In the genomic region with DNA sequence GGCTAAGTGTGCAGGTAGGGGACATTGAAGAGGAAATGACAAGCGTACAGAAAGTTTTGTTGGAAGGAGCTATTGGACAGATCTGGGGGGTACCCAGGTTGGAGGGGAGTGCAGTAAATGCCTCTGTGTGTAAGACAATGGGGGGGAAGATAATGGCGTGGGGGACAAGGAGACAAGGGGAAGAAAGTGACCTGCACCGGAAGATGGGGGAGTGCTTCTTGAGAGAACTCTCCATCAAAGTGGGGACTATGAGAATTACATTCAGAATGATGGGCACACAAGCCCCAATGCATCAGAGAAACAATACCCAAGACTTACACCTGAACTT, we compare ENCODE assay signal across 11 cellular contexts.
DNase-seq lines count a peak whose midpoint lies in the region; ATAC-seq, FAIRE-seq and TF ChIP-seq lines count a peak whose summit lies in the region.
"Had no signal": no experiment of that assay in that cellular context is flagged by ENCODE, and none has a peak within 500 bp of the region (broad histone marks: within the 10 kb centered on the region; RNA-seq: fewer than 3 reads in every experiment).

No MANE protein-coding gene starts in this region.

- H3K36me3 ChIP-seq in skeletal muscle satellite cell (ENCODE audit: insufficient read depth, low read length) (no peaks in the 10 kb centered on the region), aorta (ENCODE audit: control insufficient read depth in 1 of 2, insufficient read depth in 2 of 2, low read length in 1 of 2) (no peaks in the 10 kb centered on the region)
- H3K36me3 ChIP-seq: pancreas had no signal

- no peak overlapping the region for H3K9ac ChIP-seq in skeletal muscle satellite cell (ENCODE audit: low read depth, low read length)

- no peak for ATAC-seq in HG02759 (IDR thresholded peaks at IDR 0.05; ENCODE audit: unreplicated experiment)
- ATAC-seq in aorta (ENCODE audit: low FRiP score), result no peak

- WGBS in aorta, 2 donors, result 75 to 80% methylated on average over 3 of the region's 3 CpGs

- H3K4me1 ChIP-seq in skeletal muscle satellite cell (ENCODE audit: control insufficient read depth, insufficient read depth, low read length), result no peaks in the 10 kb centered on the region
- H3K4me1 ChIP-seq in aorta (ENCODE audit: control insufficient read depth in 1 of 2, insufficient read depth in 2 of 2, low read length in 2 of 2), result no peaks in the 10 kb centered on the region
- H3K4me1 ChIP-seq: pancreas had no signal

- no peak for DNase-seq in GM12891 (ENCODE audit: insufficient read length, low spot score)
- DNase-seq in RPMI7951 (ENCODE audit: low read depth), result peak; percentile 12
- peak; percentile 5 for DNase-seq in fibroblast of peridontal ligament (ENCODE audit: extremely low read depth)
- DNase-seq in posterior vena cava (ENCODE audit: low spot score), result no peak
- DNase-seq in activated effector memory CD4-positive, alpha-beta T cell treated with Interleukin-2 at 50 U/mL for 16 hours, result no peak
- no peak for DNase-seq in aorta
- DNase-seq: NCI-H2227 treated with DMSO at 0.1 percent for 48 hours; pancreas; stimulated activated CD8-positive, alpha-beta memory T cell treated with anti-CD3 and anti-CD28 coated beads, Interleukin-4, amount 100 ng/mL, for 48 hours had no signal

- peak overlapping the region; percentile 61 for H3K4me2 ChIP-seq in skeletal muscle satellite cell (ENCODE audit: low read length)

- H3K9me3 ChIP-seq in skeletal muscle satellite cell (replicated peaks; ENCODE audit: low read length) (no peaks in the 10 kb centered on the region), aorta (ENCODE audit: control insufficient read depth, low read length) (no peaks in the 10 kb centered on the region)
- H3K9me3 ChIP-seq: pancreas had no signal

- H3K27ac ChIP-seq in aorta (ENCODE audit: low read depth in 1 of 2, low read length in 2 of 2), result no peak overlapping the region

- H3K4me3 ChIP-seq in skeletal muscle satellite cell (ENCODE audit: low read length) (no peak overlapping the region), aorta (ENCODE audit: low read length in 2 of 2) (no peak overlapping the region)

- peaks cover 31% of the 10 kb centered on the region for H3K27me3 ChIP-seq in skeletal muscle satellite cell (ENCODE audit: control insufficient read depth, insufficient read depth, low read length)
- no peaks in the 10 kb centered on the region for H3K27me3 ChIP-seq in aorta (ENCODE audit: control insufficient read depth in 1 of 2, insufficient read depth in 2 of 2, low read length in 1 of 2)
- H3K27me3 ChIP-seq: pancreas had no signal

- peak; percentile 85 for FAIRE-seq in GM12891 (lab: Jason Lieb, UNC)
- FAIRE-seq: pancreas had no signal

- no peak for TF ChIP-seq POLR2A in GM12891 (IDR thresholded peaks at IDR 0.05; ENCODE audit: low read depth, low read length)

- intact Hi-C loops in posterior vena cava (cut with DNase I), result no loop called here
- intact Hi-C loops in aorta (cut with DNase I), result loop anchor here in 1 of 2 donors (10.0 kb wide), 1 partner anchor 64 kb away; no protein-coding TSS in a partner anchor

TF ChIP-seq in GM12891, 5 proteins besides CTCF, POLR2A, EP300 and RAD21:
- TF ChIP-seq PAX5 (IDR thresholded peaks at IDR 0.05; ENCODE audit: insufficient read depth, low read length, severe bottlenecking) (no peak), POLR2AphosphoS5 (IDR thresholded peaks at IDR 0.05; ENCODE audit: low read depth, low read length) (no peak), TAF1 (IDR thresholded peaks at IDR 0.05; ENCODE audit: low read depth, low read length) (no peak), POU2F2 (IDR thresholded peaks at IDR 0.05; ENCODE audit: low read depth, low read length) (no peak), SPI1 (IDR thresholded peaks at IDR 0.05; ENCODE audit: low read depth, low read length) (no peak)

Comparison
In these comparisons a context has a peak if more than half of its experiments do, and no peak if none do; other contexts are left out.
1. DNase-seq: peak in RPMI7951 (single experiment) and fibroblast of peridontal ligament (single experiment); none in GM12891 (single experiment), posterior vena cava (single experiment), activated effector memory CD4-positive, alpha-beta T cell treated with Interleukin-2 at 50 U/mL for 16 hours (single experiment) and aorta (0 of 2).